ENCODE assay signal across 14 cellular contexts in the genomic region with DNA sequence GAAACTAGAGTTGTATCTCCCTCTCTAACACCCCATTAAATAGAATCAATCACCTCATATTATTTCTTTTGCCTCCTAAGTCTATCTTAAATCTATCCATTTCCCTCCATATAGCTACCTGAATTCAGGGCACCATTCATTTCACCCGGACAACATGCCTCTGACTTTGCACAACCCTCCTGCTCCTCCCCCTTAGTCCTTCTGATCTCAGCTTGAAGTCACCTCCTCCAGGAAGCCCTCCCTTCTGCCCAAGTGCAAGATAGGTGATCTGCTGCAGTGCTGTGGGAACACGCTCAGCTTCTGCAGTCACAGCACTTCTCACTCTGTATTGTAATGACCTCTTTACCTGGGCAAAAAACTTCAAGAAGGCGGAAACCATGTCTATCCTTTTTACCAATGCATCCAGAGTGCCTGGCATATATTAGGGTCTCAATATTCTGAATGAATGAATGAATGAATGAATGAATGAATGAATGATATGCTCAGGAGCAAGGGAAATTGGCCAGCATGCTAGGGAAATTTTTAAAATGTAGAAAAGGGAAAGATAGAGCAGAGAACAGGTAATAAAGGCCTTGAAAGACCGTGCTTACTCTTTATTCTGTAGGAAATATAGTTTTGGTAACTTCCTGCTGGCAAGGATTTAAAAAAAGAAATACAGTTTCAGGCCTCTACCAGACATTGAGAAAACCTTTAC.
DNase-seq lines count a peak whose midpoint lies in the region; TF ChIP-seq lines count a peak whose summit lies in the region.
"Had no signal": no experiment of that assay in that cellular context is flagged by ENCODE, and none has a peak within 500 bp of the region (broad histone marks: within the 10 kb centered on the region; RNA-seq: fewer than 3 reads in every experiment).

No MANE protein-coding gene starts in this region.

- DNase-seq in HL-60 (ENCODE audit: low read depth in 1 of 2, low spot score in 1 of 2) (peak in 1 of 2 experiments; percentile 11), OCI-M1 (lab: John Stamatoyannopoulos, UW) (peak; percentile 15), NCI-H1694 (lab: John Stamatoyannopoulos, UW) (no peak), NCI-H2171 (lab: John Stamatoyannopoulos, UW) (no peak)
- no peak for DNase-seq in activated CD4-positive, alpha-beta T cell treated with anti-CD3 and anti-CD28 coated beads for 48 hours
- DNase-seq: BE2C; Caco-2; CD8-positive, alpha-beta memory T cell; DND-41; GDM1; HFFc6 had no signal

- H3K4me1 Mint-ChIP-seq in dendritic cell treated with granulocyte-macrophage colony-stimulating factor and Interleukin-4, amounts not matched to agents 40 ng/mL and 50 ng/mL, for 4 days (ENCODE audit: low read depth) = peaks cover 70% of the 10 kb centered on the region

- no peaks in the 10 kb centered on the region for H3K27me3 Mint-ChIP-seq in dendritic cell treated with granulocyte-macrophage colony-stimulating factor and Interleukin-4, amounts not matched to agents 40 ng/mL and 50 ng/mL, for 4 days
- H3K27me3 Mint-ChIP-seq: CD8-positive, alpha-beta memory T cell had no signal

- no peak overlapping the region for H3K4me3 Mint-ChIP-seq in dendritic cell treated with granulocyte-macrophage colony-stimulating factor and Interleukin-4, amounts not matched to agents 40 ng/mL and 50 ng/mL, for 4 days
- H3K4me3 Mint-ChIP-seq: HFFc6 had no signal

- H3K27me3 ChIP-seq in HL-60 (ENCODE audit: insufficient read depth, poor library complexity, severe bottlenecking) = no peaks in the 10 kb centered on the region
- H3K27me3 ChIP-seq: BE2C had no signal

- peak overlapping the region; percentile 69 for H3K27ac Mint-ChIP-seq in dendritic cell treated with granulocyte-macrophage colony-stimulating factor and Interleukin-4, amounts not matched to agents 40 ng/mL and 50 ng/mL, for 4 days
- H3K27ac Mint-ChIP-seq: HFFc6 had no signal

- H3K36me3 Mint-ChIP-seq in dendritic cell treated with granulocyte-macrophage colony-stimulating factor and Interleukin-4, amounts not matched to agents 40 ng/mL and 50 ng/mL, for 4 days (ENCODE audit: low read depth) = peaks cover 6% of the 10 kb centered on the region

- H3K9me3 Mint-ChIP-seq in dendritic cell treated with granulocyte-macrophage colony-stimulating factor and Interleukin-4, amounts not matched to agents 40 ng/mL and 50 ng/mL, for 4 days = no peaks in the 10 kb centered on the region
- H3K9me3 Mint-ChIP-seq: HFFc6 had no signal

- TF ChIP-seq CTCF in HL-60 (IDR thresholded peaks at IDR 0.05; ENCODE audit: insufficient read depth, low read length) = no peak

- H3K27ac ChIP-seq in HL-60 (replicated peaks) = peak overlapping the region; percentile 57
- H3K27ac ChIP-seq: A549 had no signal

- H3K4me3 ChIP-seq in HL-60 (replicated peaks; ENCODE audit: insufficient read depth, low read length) = no peak overlapping the region
- H3K4me3 ChIP-seq: A549, HAP-1 had no signal

- intact Hi-C loops in dendritic cell treated with granulocyte-macrophage colony-stimulating factor and Interleukin-4, amounts not matched to agents 40 ng/mL and 50 ng/mL, for 4 days (cut with micrococcal nuclease) = no loop called here
